8 cellular contexts compared by ENCODE assay signal in the genomic region with DNA sequence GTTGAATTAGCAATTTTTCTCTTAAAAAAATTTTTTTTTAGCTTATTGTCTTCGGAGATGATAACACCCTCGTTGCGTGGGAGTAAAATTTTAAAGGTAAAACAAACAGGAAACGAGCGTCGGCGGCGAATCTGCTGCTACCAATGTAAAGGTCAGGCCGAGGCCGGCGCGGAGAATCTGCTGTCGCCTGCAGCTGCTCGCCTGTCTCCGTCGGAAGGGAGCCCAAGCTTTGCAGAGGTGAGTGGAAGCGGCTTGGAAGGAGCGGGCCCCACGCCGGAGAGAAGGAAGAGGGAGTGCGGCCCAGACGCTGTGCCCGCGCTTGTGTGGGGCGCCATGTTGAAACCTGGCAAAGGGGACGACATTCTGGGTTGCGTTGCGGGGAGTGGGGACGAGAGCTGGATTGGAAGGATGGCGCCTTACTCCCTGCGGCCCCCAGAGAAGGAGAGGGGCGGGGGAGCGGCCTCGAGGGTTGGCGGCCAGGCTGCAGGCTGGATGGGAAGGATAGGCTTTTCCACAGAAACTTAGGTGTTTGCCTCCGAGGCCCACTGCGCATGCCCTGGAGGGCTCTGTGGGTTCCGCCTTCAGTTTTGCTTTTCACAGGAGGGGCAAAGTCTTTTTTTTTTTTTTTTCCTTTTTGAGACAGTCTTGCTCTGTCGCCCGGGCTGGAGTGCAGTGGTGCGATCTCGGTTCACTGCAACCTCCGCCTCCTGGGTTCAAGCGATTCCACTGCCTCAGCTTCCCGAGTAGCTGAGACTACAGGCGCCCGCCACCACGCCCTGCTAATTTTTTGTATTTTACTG. TPM values are rescaled to one million over a fixed set of nuclear protein-coding genes. Genes with fewer than 3 reads are reported as not detected.
DNase-seq lines count a peak whose midpoint lies in the region; ATAC-seq and TF ChIP-seq lines count a peak whose summit lies in the region.

A gene with protein sequence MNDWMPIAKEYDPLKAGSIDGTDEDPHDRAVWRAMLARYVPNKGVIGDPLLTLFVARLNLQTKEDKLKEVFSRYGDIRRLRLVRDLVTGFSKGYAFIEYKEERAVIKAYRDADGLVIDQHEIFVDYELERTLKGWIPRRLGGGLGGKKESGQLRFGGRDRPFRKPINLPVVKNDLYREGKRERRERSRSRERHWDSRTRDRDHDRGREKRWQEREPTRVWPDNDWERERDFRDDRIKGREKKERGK (plus strand): TSS at position 160 of the 800 bp plus-strand sequence. CDS start 7,402 bp downstream, outside the sequence.

- intact Hi-C loops in left ventricle myocardium inferior (cut with micrococcal nuclease) (no loop called here), posterior vena cava (cut with DNase I) (no loop called here)

- DNase-seq in G401 (ENCODE audit: low spot score) (peak; percentile 83), NCI-H1417 treated with DMSO at 0.1 percent for 48 hours (lab: John Stamatoyannopoulos, UW) (peak; percentile 64), T-helper 17 cell (peak; percentile 72 to 77 (median 73)), amniotic stem cell (lab: John Stamatoyannopoulos, UW) (peak; percentile 42), left ventricle myocardium inferior (peak; percentile 83), posterior vena cava (ENCODE audit: low spot score) (peak; percentile 94), upper lobe of left lung (peak; percentile 77 to 91)

- TF ChIP-seq POLR2A in upper lobe of left lung (IDR thresholded peaks at IDR 0.05), result peak in 3 of 4 donors; percentile 37 to 67 (median 42)

- peak; percentile 83 for ATAC-seq in T-helper 17 cell
- ATAC-seq in upper lobe of left lung (ENCODE audit: low FRiP score in 2 of 2), result peak; percentile 89 to 90

- H3K4me3 ChIP-seq in HEK293 (ENCODE audit: low read depth, low read length) (peak within 1 kb of the TSS; percentile 60), left ventricle myocardium inferior (peak within 1 kb of the TSS; percentile 90), upper lobe of left lung (peak within 1 kb of the TSS; percentile 49 to 92 (median 76))

- H3K9me3 ChIP-seq in HEK293 (ENCODE audit: control insufficient read depth, insufficient read depth, low read depth, low read length) (no peaks in the 10 kb centered on the region), T-helper 17 cell (ENCODE audit: control insufficient read depth, low read length, poor library complexity, severe bottlenecking) (no peaks in the 10 kb centered on the region), left ventricle myocardium inferior (replicated peaks) (no peaks in the 10 kb centered on the region), upper lobe of left lung (no peaks in the 10 kb centered on the region)

- TF ChIP-seq CTCF in HEK293 (tag by site-specific recombination; IDR thresholded peaks at IDR 0.05) (no peak), left ventricle myocardium inferior (IDR thresholded peaks at IDR 0.05; ENCODE audit: borderline replicate concordance) (no peak), upper lobe of left lung (IDR thresholded peaks at IDR 0.05) (peak in 2 of 6 experiments; percentile 6 to 19)

- CTCF ChIA-PET in HEK293 (lab: Yijun Ruan, JAX), result interaction anchor here (0.9 to 1.2 kb wide), 2 partner anchors 51 to 665 kb away, joined by 3 to 4 read pairs; no protein-coding TSS in a partner anchor

- peak within 1 kb of the TSS; percentile 99 for H3K4me3 Mint-ChIP-seq in T-helper 17 cell

- peaks cover 5% of the 10 kb centered on the region for H3K36me3 Mint-ChIP-seq in T-helper 17 cell (ENCODE audit: low read depth)

- TF ChIP-seq EP300 in upper lobe of left lung (IDR thresholded peaks at IDR 0.05), result peak in 1 of 4 donors; percentile 4

- H3K27ac Mint-ChIP-seq in T-helper 17 cell, result peak within 1 kb of the TSS; percentile 100

- peaks cover 1 to 4% of the 10 kb centered on the region in 2 experiments; a peak in 2 of 3 replicates for H3K36me3 ChIP-seq in HEK293 (ENCODE audit: control insufficient read depth in 2 of 2, insufficient read depth in 1 of 2, low read length in 2 of 2)
- H3K36me3 ChIP-seq in left ventricle myocardium inferior, result peaks cover 6% of the 10 kb centered on the region
- H3K36me3 ChIP-seq in upper lobe of left lung, result peaks cover 0 to 4% (median 0%) of the 10 kb centered on the region in 4 donors

- H3K4me1 Mint-ChIP-seq in T-helper 17 cell, result peaks cover 24% of the 10 kb centered on the region

- POLR2A ChIA-PET in HEK293 (lab: Yijun Ruan, JAX), result interaction anchor here (0.7 to 2.2 kb wide), 8 partner anchors 9 to 225 kb away, joined by 3 to 11 read pairs (median 4); a partner anchor contains a TSS

- in situ Hi-C loops in G401 (cut with HindIII; ENCODE audit: low sequenced_read_pairs), result no loop called here

- H3K27me3 ChIP-seq in left ventricle myocardium inferior (ENCODE audit: low read depth) (no peaks in the 10 kb centered on the region), upper lobe of left lung (no peaks in the 10 kb centered on the region)

- no peaks in the 10 kb centered on the region for H3K27me3 Mint-ChIP-seq in T-helper 17 cell

- H3K4me1 ChIP-seq in HEK293 (ENCODE audit: control insufficient read depth, insufficient read depth, low read length) (no peaks in the 10 kb centered on the region), left ventricle myocardium inferior (peaks cover 24% of the 10 kb centered on the region), upper lobe of left lung (peaks cover 7 to 27% (median 14%) of the 10 kb centered on the region in 4 donors)

- 0 to 1% methylated on average over 42 to 48 of the region's 48 CpGs for WGBS in upper lobe of left lung, 2 donors

- peak within 1 kb of the TSS; percentile 97 for H3K27ac ChIP-seq in HEK293 (ENCODE audit: extremely low read depth, low read depth, low read length)
- peak within 1 kb of the TSS; percentile 99 for H3K27ac ChIP-seq in left ventricle myocardium inferior (replicated peaks)
- peak within 1 kb of the TSS; percentile 97 to 100 (median 98) for H3K27ac ChIP-seq in upper lobe of left lung

TF ChIP-seq in HEK293, 187 proteins besides CTCF, POLR2A, EP300 and RAD21 (continues in another document):
- TF ChIP-seq, protein P1, sequence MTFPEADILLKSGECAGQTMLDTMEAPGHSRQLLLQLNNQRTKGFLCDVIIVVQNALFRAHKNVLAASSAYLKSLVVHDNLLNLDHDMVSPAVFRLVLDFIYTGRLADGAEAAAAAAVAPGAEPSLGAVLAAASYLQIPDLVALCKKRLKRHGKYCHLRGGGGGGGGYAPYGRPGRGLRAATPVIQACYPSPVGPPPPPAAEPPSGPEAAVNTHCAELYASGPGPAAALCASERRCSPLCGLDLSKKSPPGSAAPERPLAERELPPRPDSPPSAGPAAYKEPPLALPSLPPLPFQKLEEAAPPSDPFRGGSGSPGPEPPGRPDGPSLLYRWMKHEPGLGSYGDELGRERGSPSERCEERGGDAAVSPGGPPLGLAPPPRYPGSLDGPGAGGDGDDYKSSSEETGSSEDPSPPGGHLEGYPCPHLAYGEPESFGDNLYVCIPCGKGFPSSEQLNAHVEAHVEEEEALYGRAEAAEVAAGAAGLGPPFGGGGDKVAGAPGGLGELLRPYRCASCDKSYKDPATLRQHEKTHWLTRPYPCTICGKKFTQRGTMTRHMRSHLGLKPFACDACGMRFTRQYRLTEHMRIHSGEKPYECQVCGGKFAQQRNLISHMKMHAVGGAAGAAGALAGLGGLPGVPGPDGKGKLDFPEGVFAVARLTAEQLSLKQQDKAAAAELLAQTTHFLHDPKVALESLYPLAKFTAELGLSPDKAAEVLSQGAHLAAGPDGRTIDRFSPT (tag by site-specific recombination; IDR thresholded peaks at IDR 0.05), result peak; percentile 50; the same call in 1 of the 2 replicates
- TF ChIP-seq ZNF354C (tag by site-specific recombination; IDR thresholded peaks at IDR 0.05; ENCODE audit: borderline replicate concordance, low read depth), result no peak
- TF ChIP-seq ZNF274 (IDR thresholded peaks at IDR 0.05; ENCODE audit: low read length), result no peak
- TF ChIP-seq ZNF274 (tag by site-specific recombination; IDR thresholded peaks at IDR 0.05; ENCODE audit: borderline replicate concordance), result no peak
- TF ChIP-seq IKZF3 (tag by site-specific recombination; IDR thresholded peaks at IDR 0.05), result peak; percentile 95
- peak; percentile 76; the same call in 1 of the 2 replicates for TF ChIP-seq ZSCAN23 (tag by site-specific recombination; IDR thresholded peaks at IDR 0.05)
- peak; percentile 99 for TF ChIP-seq ZNF341 (tag by site-specific recombination; IDR thresholded peaks at IDR 0.05; ENCODE audit: low read depth)
- no peak for TF ChIP-seq SETDB1 (IDR thresholded peaks at IDR 0.05; ENCODE audit: insufficient read length, low read length)
- TF ChIP-seq ZNF624 (tag by site-specific recombination; IDR thresholded peaks at IDR 0.05), result no peak
- TF ChIP-seq, protein P2, sequence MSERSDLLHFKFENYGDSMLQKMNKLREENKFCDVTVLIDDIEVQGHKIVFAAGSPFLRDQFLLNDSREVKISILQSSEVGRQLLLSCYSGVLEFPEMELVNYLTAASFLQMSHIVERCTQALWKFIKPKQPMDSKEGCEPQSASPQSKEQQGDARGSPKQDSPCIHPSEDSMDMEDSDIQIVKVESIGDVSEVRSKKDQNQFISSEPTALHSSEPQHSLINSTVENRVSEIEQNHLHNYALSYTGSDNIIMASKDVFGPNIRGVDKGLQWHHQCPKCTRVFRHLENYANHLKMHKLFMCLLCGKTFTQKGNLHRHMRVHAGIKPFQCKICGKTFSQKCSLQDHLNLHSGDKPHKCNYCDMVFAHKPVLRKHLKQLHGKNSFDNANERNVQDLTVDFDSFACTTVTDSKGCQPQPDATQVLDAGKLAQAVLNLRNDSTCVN (tag by site-specific recombination; optimal IDR thresholded peaks at IDR 0.05), result peak; percentile 92

RNA-seq across cellular contexts. Expression of the gene that starts here (rescaled TPM):
- total RNA-seq in G401 (2014; rRNA removed; shearing (Covaris generic)), result 6.3 and 9.1 TPM in 2 replicates
- 10 to 100 TPM; 31.3 to 36.5 TPM for total RNA-seq in T-helper 17 cell
- total RNA-seq in left ventricle myocardium inferior, result 23.0 TPM
- total RNA-seq in posterior vena cava, result 10 to 100 TPM; 11.9 to 16.9 TPM
- 10 to 100 TPM; 16.7 to 50.3 (median 26.6) TPM for total RNA-seq in upper lobe of left lung

Comparison
In these comparisons a context has a peak if more than half of its experiments do, and no peak if none do; other contexts are left out.
1. Peak in every context shown above with its lines: DNase-seq, ATAC-seq, H3K4me3 ChIP-seq and H3K27ac ChIP-seq.
2. DNase-seq: peak in every context shown above with its lines; median percentile 94 in posterior vena cava; 84 in upper lobe of left lung; 83 in G401; 83 in left ventricle myocardium inferior; 73 in T-helper 17 cell; 64 in NCI-H1417 treated with DMSO at 0.1 percent for 48 hours; 42 in amniotic stem cell.